20 cellular contexts compared by ENCODE assay signal in genomic region chr13:23699271-23699670, GRCh38.
"Had no signal": no experiment of that assay in that cellular context is flagged by ENCODE, and none has a peak within 500 bp of the region (broad histone marks: within the 10 kb centered on the region; RNA-seq: fewer than 3 reads in every experiment).

No MANE protein-coding gene starts in this region.

- H3K4me3 ChIP-seq: MG63 had no signal

- DNase-seq: IMR-90, Karpas-422, KG1, MG63, NCI-H1092 treated with DMSO at 0.1 percent for 48 hours, NCI-H1436 treated with DMSO at 0.1 percent for 48 hours, NCI-H1694, NCI-H1930, NCI-H2081, NCI-H2107, NCI-H2227 treated with DMSO at 0.1 percent for 48 hours, NCI-H510A, NCI-H524 treated with DMSO at 0.1 percent for 48 hours, NCI-H69, NCI-H774, PC-3, SHP77 had no signal

- ATAC-seq: HepG2, Panc1, PC-3, SK-N-SH treated with all-trans-retinoic acid at 6 μM for 48 hours had no signal
